In genomic region chr10:59560161-59560560, GRCh38 we compare ENCODE assay signal across 29 cellular contexts.
"Had no signal": no experiment of that assay in that cellular context is flagged by ENCODE, and none has a peak within 500 bp of the region (broad histone marks: within the 10 kb centered on the region; RNA-seq: fewer than 3 reads in every experiment).

No MANE protein-coding gene starts in this region.

- H3K27ac Mint-ChIP-seq: mesothelial cell of epicardium; natural killer cell; nephron progenitor cell; stimulated activated naive B cell treated with anti-CD40 and anti-IgM and Interleukin-4, amounts not matched to agents 10 μg/mL and 1 μg/mL and 100 μg/mL, for 72 hours had no signal

- H3K27me3 ChIP-seq: left lung, pancreas, stomach, testis, thyroid gland, transverse colon, upper lobe of left lung, vagina had no signal

- H3K27ac ChIP-seq: left lung, pancreas, prostate gland, skin epidermis, stomach, testis, thyroid gland, transverse colon, upper lobe of left lung, vagina had no signal

- H3K36me3 Mint-ChIP-seq: mesothelial cell of epicardium; naive B cell; natural killer cell; stimulated activated naive B cell treated with anti-CD40 and anti-IgM and Interleukin-4, amounts not matched to agents 10 μg/mL and 1 μg/mL and 100 μg/mL, for 72 hours had no signal

- H3K9me3 Mint-ChIP-seq: mesothelial cell of epicardium; nephron progenitor cell; stimulated activated naive B cell treated with anti-CD40 and anti-IgM and Interleukin-4, amounts not matched to agents 10 μg/mL and 1 μg/mL and 100 μg/mL, for 72 hours had no signal

- H3K4me1 Mint-ChIP-seq: naive B cell; natural killer cell; stimulated activated naive B cell treated with anti-CD40 and anti-IgM and Interleukin-4, amounts not matched to agents 10 μg/mL and 1 μg/mL and 100 μg/mL, for 72 hours had no signal

- H3K9me3 ChIP-seq: left lung, pancreas, prostate gland, stomach, testis, thyroid gland, transverse colon, upper lobe of left lung, vagina had no signal

- H3K4me3 ChIP-seq: left lung, lung, pancreas, prostate gland, skin epidermis, stomach, testis, thyroid gland, transverse colon, upper lobe of left lung, vagina had no signal

- H3K36me3 ChIP-seq: left lung, pancreas, prostate gland, stomach, thyroid gland, transverse colon, upper lobe of left lung, vagina had no signal

- H3K4me1 ChIP-seq: pancreas, prostate gland, stomach, testis, upper lobe of left lung, vagina had no signal

- DNase-seq: hippocampal formation; kidney glomerular epithelial cell; left colon; left lung; naive B cell; natural killer cell; nephron progenitor cell; nucleus accumbens; pancreas; posterior cingulate gyrus; retina; right cardiac atrium; stimulated activated CD4-positive, alpha-beta T cell treated with anti-CD3 and anti-CD28 coated beads, Interleukin-12 subunit alpha, Interleukin-12 subunit beta, amount 100 ng/mL, for 4 hours; stimulated activated CD4-positive, alpha-beta T cell treated with anti-CD3 and anti-CD28 coated beads, Interleukin-15, amount 100 ng/mL, for 24 hours; stimulated activated CD4-positive, alpha-beta T cell treated with anti-CD3 and anti-CD28 coated beads, Interleukin-2, amount 100 ng/mL, for 24 hours; stimulated activated CD4-positive, alpha-beta T cell treated with anti-CD3 and anti-CD28 coated beads, Interleukin-4, amount 100 ng/mL, for 1 hour; stimulated activated naive B cell treated with anti-CD40 and anti-IgM and Interleukin-4, amounts not matched to agents 10 μg/mL and 1 μg/mL and 100 μg/mL, for 72 hours; stimulated activated naive CD8-positive, alpha-beta T cell treated with anti-CD3 and anti-CD28 coated beads, Interleukin-15, Interleukin-2, amounts not matched to agents 100 U/mL and 50 U/mL, for 24 hours; stomach; testis; thyroid gland; transverse colon; upper lobe of left lung had no signal

- ATAC-seq: left colon; left lung; natural killer cell; pancreas; right cardiac atrium; sciatic nerve; stimulated activated naive B cell treated with anti-CD40 and anti-IgM and Interleukin-4, amounts not matched to agents 10 μg/mL and 1 μg/mL and 100 μg/mL, for 72 hours; stimulated activated naive CD8-positive, alpha-beta T cell treated with anti-CD3 and anti-CD28 coated beads, Interleukin-15, Interleukin-2, amounts not matched to agents 100 U/mL and 50 U/mL, for 24 hours had no signal

- H3K4me3 Mint-ChIP-seq: mesothelial cell of epicardium; naive B cell; natural killer cell; nephron progenitor cell; stimulated activated naive B cell treated with anti-CD40 and anti-IgM and Interleukin-4, amounts not matched to agents 10 μg/mL and 1 μg/mL and 100 μg/mL, for 72 hours had no signal
